ENCODE assay signal across 9 cellular contexts in the genomic region with DNA sequence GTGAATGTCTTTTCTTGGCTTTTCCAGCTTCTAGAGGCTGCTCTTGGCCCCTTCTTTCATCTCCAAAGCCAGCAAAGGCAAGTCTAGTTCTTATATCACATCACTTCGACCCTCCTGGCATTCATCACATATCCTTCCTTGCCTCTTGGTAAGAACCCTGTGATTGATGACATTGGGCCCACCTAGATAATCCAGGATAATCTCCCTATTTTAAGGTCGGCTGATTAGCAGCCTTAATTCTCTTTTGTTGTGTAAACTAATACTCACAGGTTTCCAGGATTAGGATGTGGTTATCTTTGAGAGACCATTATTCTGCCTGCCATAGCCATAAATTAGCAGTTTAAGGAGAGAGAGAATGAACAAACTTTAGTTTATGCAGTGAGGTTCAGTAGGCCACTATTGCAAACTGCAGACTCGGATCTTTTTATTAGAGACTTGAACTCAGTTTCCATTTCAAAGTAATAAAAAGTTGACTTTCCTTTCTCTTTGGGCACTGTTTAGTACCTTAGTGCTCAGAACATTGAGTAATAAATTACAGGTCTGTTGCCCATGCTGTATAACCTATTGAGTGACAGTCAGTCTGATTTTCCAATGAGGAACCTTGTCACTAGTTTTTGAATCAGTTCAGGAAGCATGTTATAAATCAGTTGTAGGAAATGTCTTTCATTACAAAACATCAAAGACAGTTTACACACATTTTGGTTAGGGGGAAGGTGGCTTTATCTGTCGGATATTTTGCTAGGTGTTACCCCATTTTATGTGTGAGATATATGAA. TPM values are rescaled to one million over a fixed set of nuclear protein-coding genes. Genes with fewer than 3 reads are reported as not detected.
DNase-seq lines count a peak whose midpoint lies in the region; ATAC-seq, FAIRE-seq and TF ChIP-seq lines count a peak whose summit lies in the region.
"Had no signal": no experiment of that assay in that cellular context is flagged by ENCODE, and none has a peak within 500 bp of the region (broad histone marks: within the 10 kb centered on the region; RNA-seq: fewer than 3 reads in every experiment).

No MANE protein-coding gene starts in this region.

- TF ChIP-seq POLR2A in esophagus muscularis mucosa (IDR thresholded peaks at IDR 0.05; ENCODE audit: low read depth) = no peak

- CTCF ChIA-PET in PC-3 (lab: Charles Lee) = interaction anchor here (0.6 kb wide), 1 partner anchor 41 kb away, joined by 3 read pairs; no protein-coding TSS in a partner anchor

- no peak for DNase-seq in GM18507 (ENCODE audit: extremely low spot score, insufficient read length, low read depth)
- DNase-seq in PC-3 = no peak
- no peak for DNase-seq in esophagus muscularis mucosa (ENCODE audit: extremely low spot score)
- no peak for DNase-seq in LoVo (ENCODE audit: low spot score)
- DNase-seq: posterior cingulate gyrus had no signal

- FAIRE-seq in GM18507 (lab: Jason Lieb, UNC) = peak; percentile 58

- TF ChIP-seq CTCF in PC-3 (conservative IDR thresholded peaks at IDR 0.05; ENCODE audit: low read depth, low read length) (no peak), esophagus muscularis mucosa (IDR thresholded peaks at IDR 0.05) (no peak)

- ATAC-seq in PC-3 (no peak), GM21786 (IDR thresholded peaks at IDR 0.05; ENCODE audit: unreplicated experiment) (no peak), GM19035 (IDR thresholded peaks at IDR 0.05; ENCODE audit: unreplicated experiment) (no peak)
- ATAC-seq: HCT116 had no signal

- intact Hi-C loops in PC-3 (cut with micrococcal nuclease) = no loop called here
- intact Hi-C loops in esophagus muscularis mucosa (cut with DNase I) = no loop called here

- peaks cover 95% of the 10 kb centered on the region for H3K79me2 ChIP-seq in PC-3 (ENCODE audit: low read length)

- H3K27ac ChIP-seq in PC-3 (ENCODE audit: low read length) = no peak overlapping the region
- H3K27ac ChIP-seq in esophagus muscularis mucosa (replicated peaks in 1 of 4) = peak overlapping the region; percentile 61 to 94 (median 90)
- H3K27ac ChIP-seq in skeletal muscle tissue (ENCODE audit: low read depth, low read length) = no peak overlapping the region

- peaks cover 69% of the 10 kb centered on the region for H4K20me1 ChIP-seq in PC-3 (ENCODE audit: low read length)

- H3K27me3 ChIP-seq in PC-3 (ENCODE audit: low read length) = no peaks in the 10 kb centered on the region
- H3K27me3 ChIP-seq in esophagus muscularis mucosa = no peaks in the 10 kb centered on the region
- no peaks in the 10 kb centered on the region for H3K27me3 ChIP-seq in skeletal muscle tissue (ENCODE audit: control insufficient read depth in 3 of 3, insufficient read depth in 3 of 3, low read length in 3 of 3)

- TF ChIP-seq EP300 in esophagus muscularis mucosa (IDR thresholded peaks at IDR 0.05) = no peak

- peaks cover 20% of the 10 kb centered on the region; the same call in 1 of the 2 replicates for H3K36me3 ChIP-seq in PC-3 (ENCODE audit: low read depth, low read length)
- no peaks in the 10 kb centered on the region for H3K36me3 ChIP-seq in esophagus muscularis mucosa
- no peaks in the 10 kb centered on the region for H3K36me3 ChIP-seq in skeletal muscle tissue (ENCODE audit: control insufficient read depth in 3 of 3, insufficient read depth in 3 of 3, low read length in 3 of 3)

- no peak overlapping the region for H3K9ac ChIP-seq in PC-3 (ENCODE audit: low read length)
- H3K9ac ChIP-seq in skeletal muscle tissue (ENCODE audit: low read depth in 1 of 3, low read length in 3 of 3) = peak overlapping the region in 2 of 3 donors; percentile 0 to 51

- no peaks in the 10 kb centered on the region for H3F3A ChIP-seq in PC-3 (ENCODE audit: low read length, unreplicated experiment)

- no peaks in the 10 kb centered on the region for H3K9me3 ChIP-seq in PC-3 (ENCODE audit: low read length)
- no peaks in the 10 kb centered on the region for H3K9me3 ChIP-seq in esophagus muscularis mucosa
- H3K9me3 ChIP-seq in skeletal muscle tissue (ENCODE audit: control insufficient read depth in 3 of 3, low read length in 3 of 3) = no peaks in the 10 kb centered on the region

- no peaks in the 10 kb centered on the region for H3K9me2 ChIP-seq in PC-3 (replicated peaks; ENCODE audit: low read length)

- H3K4me1 ChIP-seq in PC-3 (ENCODE audit: insufficient read depth, low read length) (peaks cover 57% of the 10 kb centered on the region), esophagus muscularis mucosa (peaks cover 75 to 83% (median 83%) of the 10 kb centered on the region in 4 donors), skeletal muscle tissue (ENCODE audit: control insufficient read depth in 3 of 3, insufficient read depth in 3 of 3, low read length in 3 of 3) (peaks cover 43 to 76% (median 45%) of the 10 kb centered on the region in 3 donors)

- H2AFZ ChIP-seq in PC-3 (ENCODE audit: low read length) = no peak overlapping the region

- H3K4me3 ChIP-seq in PC-3 (ENCODE audit: low read length) (peak overlapping the region; percentile 73; the same call in 1 of the 2 replicates), esophagus muscularis mucosa (peak overlapping the region in 2 of 4 donors; percentile 7 to 69), skeletal muscle tissue (ENCODE audit: low read length in 3 of 3) (no peak overlapping the region)

- no TSS peak for BruUV-seq in PC-3 (replicated peaks; lab: Mats Ljungman, UMichigan)

- POLR2A ChIA-PET in PC-3 (lab: Charles Lee; ENCODE audit: unreplicated experiment) = no interaction called here

- 28% methylated on average over 4 of the region's 4 CpGs for WGBS in esophagus muscularis mucosa

- H3K4me2 ChIP-seq in PC-3 (ENCODE audit: low read length) = peak overlapping the region; percentile 91

RNA-seq across cellular contexts. Expression of gene NDUFV2, which starts 4.5 kb away (rescaled TPM):
- total RNA-seq in PC-3 (2014; rRNA removed) = 188 and 272 TPM in 2 replicates
- 100 to 1,000 TPM; 120 to 229 (median 175) TPM for total RNA-seq in esophagus muscularis mucosa
- 124 TPM for total RNA-seq in skeletal muscle tissue

RNA-seq across cellular contexts. Expression of gene ANKRD12, which starts 29.6 kb away (rescaled TPM):
- total RNA-seq in PC-3 (2014; rRNA removed) (14.5 and 19.1 TPM in 2 replicates), esophagus muscularis mucosa (100 to 1,000 TPM in 1 of 4 donors, 10 to 100 TPM in 3; 65.2 to 108 (median 92.9) TPM), skeletal muscle tissue (26.1 TPM)

Comparison
In these comparisons a context has a peak if more than half of its experiments do, and no peak if none do; other contexts are left out.
1. H3K27ac ChIP-seq: peak in esophagus muscularis mucosa (4 of 4); none in PC-3 (single experiment) and skeletal muscle tissue (single experiment).